ENCODE assay signal across 16 cellular contexts in the genomic region with DNA sequence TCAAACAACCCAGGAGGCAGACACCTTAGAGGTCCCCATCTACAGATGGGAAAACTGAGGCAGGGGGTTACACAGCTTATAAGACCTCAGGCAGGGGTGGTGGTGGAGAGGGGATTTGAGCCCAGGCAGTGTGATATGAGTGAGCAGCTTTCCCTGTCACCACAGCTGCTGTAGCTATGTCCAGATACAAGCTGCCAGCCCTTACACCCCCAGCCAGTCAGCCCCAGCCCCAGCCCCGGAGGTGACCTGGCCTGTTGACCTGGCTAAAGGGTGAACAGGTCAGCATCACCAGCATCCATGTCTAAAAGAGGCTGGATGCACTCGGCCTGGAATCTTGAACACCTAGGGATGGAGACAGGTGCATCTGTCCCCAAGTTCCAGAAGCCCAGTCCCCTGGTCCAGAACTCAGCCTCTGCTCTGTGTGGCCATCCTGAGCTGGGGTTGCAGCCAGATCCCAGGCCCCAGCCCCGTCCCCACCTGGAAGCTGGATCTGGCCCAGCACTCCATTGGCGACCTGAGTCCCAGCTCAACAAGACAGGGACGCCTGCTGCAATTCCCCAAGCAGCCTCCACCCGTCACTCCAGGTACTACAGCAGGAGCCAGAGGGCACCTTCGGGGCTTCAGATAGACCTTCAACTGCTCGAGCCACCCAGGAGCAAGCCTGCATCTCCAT.
"Had no signal": no experiment of that assay in that cellular context is flagged by ENCODE, and none has a peak within 500 bp of the region (broad histone marks: within the 10 kb centered on the region; RNA-seq: fewer than 3 reads in every experiment).

No MANE protein-coding gene starts in this region.

- H3K27ac Mint-ChIP-seq: activated T-cell treated with anti-CD3 and anti-CD28 coated beads, Interleukin-2, amount 50 U/mL, for 72 hours; nephron progenitor cell had no signal

- H3K9me3 ChIP-seq: body of pancreas, left lung, upper lobe of left lung had no signal

- H3K27ac ChIP-seq: body of pancreas, cardiac muscle cell, left lung, upper lobe of left lung had no signal

- H3K4me1 ChIP-seq: body of pancreas, left lung, upper lobe of left lung had no signal

- H3K36me3 ChIP-seq: cardiac muscle cell, left lung, upper lobe of left lung had no signal

- H3K4me3 ChIP-seq: body of pancreas, cardiac muscle cell, left lung, upper lobe of left lung had no signal

- DNase-seq: activated CD4-positive, alpha-beta T cell treated with anti-CD3 and anti-CD28 coated beads, Interleukin-2, amount 50 U/mL, for 4 hours; activated gamma-delta T cell; activated naive CD4-positive, alpha-beta T cell treated with anti-CD3 and anti-CD28 coated beads, Interleukin-2, amount 50 U/mL, for 16 hours; activated T-cell treated with anti-CD3 and anti-CD28 coated beads, Interleukin-2, amount 50 U/mL, for 72 hours; anterior cingulate cortex; effector memory CD4-positive, alpha-beta T cell; foreskin melanocyte; left lung; nephron progenitor cell; stimulated activated CD4-positive, alpha-beta T cell treated with anti-CD3 and anti-CD28 coated beads, Interleukin-2, amount 100 ng/mL, for 48 hours; stimulated activated CD8-positive, alpha-beta memory T cell treated with anti-CD3 and anti-CD28 coated beads, Interleukin-4, amount 100 ng/mL, for 48 hours; stimulated activated naive CD4-positive, alpha-beta T cell; T-helper 1 cell; upper lobe of left lung had no signal

- H3K4me3 Mint-ChIP-seq: activated T-cell treated with anti-CD3 and anti-CD28 coated beads, Interleukin-2, amount 50 U/mL, for 72 hours; nephron progenitor cell had no signal

- ATAC-seq: activated T-cell treated with anti-CD3 and anti-CD28 coated beads, Interleukin-2, amount 50 U/mL, for 72 hours; body of pancreas had no signal

- H3K9me3 Mint-ChIP-seq: nephron progenitor cell had no signal

- H3K27me3 ChIP-seq: body of pancreas, cardiac muscle cell, upper lobe of left lung had no signal
